Comparison of ENCODE assay signal across 9 cellular contexts in genomic region chr7:148501707-148502139, GRCh38.
DNase-seq lines count a peak whose midpoint lies in the region; ATAC-seq and TF ChIP-seq lines count a peak whose summit lies in the region.
"Had no signal": no experiment of that assay in that cellular context is flagged by ENCODE, and none has a peak within 500 bp of the region (broad histone marks: within the 10 kb centered on the region; RNA-seq: fewer than 3 reads in every experiment).

No MANE protein-coding gene starts in this region.

- POLR2A ChIA-PET in CD8-positive, alpha-beta memory T cell (lab: Charles Lee), result no interaction called here

- H3K4me1 ChIP-seq in RWPE2 (ENCODE audit: insufficient read depth, poor library complexity, severe bottlenecking), result no peaks in the 10 kb centered on the region
- no peaks in the 10 kb centered on the region for H3K4me1 ChIP-seq in CD8-positive, alpha-beta memory T cell (ENCODE audit: insufficient read depth, low read length)

- H3K27ac ChIP-seq in RWPE2 (ENCODE audit: poor library complexity, severe bottlenecking), result no peak overlapping the region
- no peak overlapping the region for H3K27ac ChIP-seq in CD8-positive, alpha-beta memory T cell (ENCODE audit: low read depth, low read length)
- H3K27ac ChIP-seq: BLaER1 treated with 17β-estradiol and CSF1 and Interleukin-3, amounts not matched to agents 10 nM and 100 nM had no signal

- H3K4me3 ChIP-seq in RWPE2 (ENCODE audit: severe bottlenecking), result no peak overlapping the region
- no peak overlapping the region for H3K4me3 ChIP-seq in CD8-positive, alpha-beta memory T cell (ENCODE audit: low read length)
- H3K4me3 ChIP-seq: BLaER1 treated with 17β-estradiol and CSF1 and Interleukin-3, amounts not matched to agents 10 nM and 100 nM had no signal

- TF ChIP-seq CTCF in RWPE2 (IDR thresholded peaks at IDR 0.05; ENCODE audit: poor library complexity, severe bottlenecking), result no peak

- H3K36me3 ChIP-seq in RWPE2 (ENCODE audit: low read depth), result no peaks in the 10 kb centered on the region
- H3K36me3 ChIP-seq in CD8-positive, alpha-beta memory T cell (ENCODE audit: insufficient read depth, low read length), result no peaks in the 10 kb centered on the region
- H3K36me3 ChIP-seq: BLaER1 treated with 17β-estradiol and CSF1 and Interleukin-3, amounts not matched to agents 10 nM and 100 nM had no signal

- no peaks in the 10 kb centered on the region for H3K36me3 Mint-ChIP-seq in activated T-cell treated with anti-CD3 and anti-CD28 coated beads, Interleukin-2, amount 50 U/mL, for 4 hours (ENCODE audit: insufficient read depth)
- no peaks in the 10 kb centered on the region for H3K36me3 Mint-ChIP-seq in activated T-cell treated with anti-CD3 and anti-CD28 coated beads, Interleukin-2, amount 50 U/mL, for 24 hours (ENCODE audit: low read depth)
- peaks cover 0 to 3% (median 0%) of the 10 kb centered on the region in 3 donors for H3K36me3 Mint-ChIP-seq in CD8-positive, alpha-beta memory T cell

- no peak for DNase-seq in activated T-cell treated with anti-CD3 and anti-CD28 coated beads, Interleukin-2, amount 50 U/mL, for 4 hours
- no peak for DNase-seq in activated T-cell treated with anti-CD3 and anti-CD28 coated beads, Interleukin-2, amount 50 U/mL, for 24 hours
- no peak for DNase-seq in RWPE2 (ENCODE audit: low spot score)
- peak; percentile 35 to 50 for DNase-seq in left colon
- no peak for DNase-seq in GM19238 (ENCODE audit: insufficient read length, low spot score)
- DNase-seq in SKM-1 (lab: John Stamatoyannopoulos, UW; ENCODE audit: unreplicated experiment), result no peak
- DNase-seq in CD8-positive, alpha-beta memory T cell, result no peak

- H3K4me1 Mint-ChIP-seq in activated T-cell treated with anti-CD3 and anti-CD28 coated beads, Interleukin-2, amount 50 U/mL, for 4 hours (ENCODE audit: low read depth), result peaks cover 2% of the 10 kb centered on the region
- H3K4me1 Mint-ChIP-seq in activated T-cell treated with anti-CD3 and anti-CD28 coated beads, Interleukin-2, amount 50 U/mL, for 24 hours (ENCODE audit: low read depth), result peaks cover 24% of the 10 kb centered on the region
- H3K4me1 Mint-ChIP-seq in CD8-positive, alpha-beta memory T cell, result peaks cover 0 to 1% (median under 1%) of the 10 kb centered on the region in 3 donors

- intact Hi-C loops in left colon (cut with DNase I, micrococcal nuclease), result loop anchor here in 1 of 2 donors (10.0 kb wide), 1 partner anchor 463 kb away; no protein-coding TSS in a partner anchor

- no peaks in the 10 kb centered on the region for H3K9me3 Mint-ChIP-seq in activated T-cell treated with anti-CD3 and anti-CD28 coated beads, Interleukin-2, amount 50 U/mL, for 4 hours
- no peaks in the 10 kb centered on the region for H3K9me3 Mint-ChIP-seq in activated T-cell treated with anti-CD3 and anti-CD28 coated beads, Interleukin-2, amount 50 U/mL, for 24 hours
- H3K9me3 Mint-ChIP-seq in CD8-positive, alpha-beta memory T cell, result no peaks in the 10 kb centered on the region

- H3K9me3 ChIP-seq in RWPE2 (ENCODE audit: severe bottlenecking), result no peaks in the 10 kb centered on the region
- H3K9me3 ChIP-seq in CD8-positive, alpha-beta memory T cell (ENCODE audit: low read length), result no peaks in the 10 kb centered on the region
- H3K9me3 ChIP-seq: BLaER1 treated with 17β-estradiol and CSF1 and Interleukin-3, amounts not matched to agents 10 nM and 100 nM had no signal

- ATAC-seq in activated T-cell treated with anti-CD3 and anti-CD28 coated beads, Interleukin-2, amount 50 U/mL, for 4 hours, result peak in 1 of 2 donors; percentile 47
- peak; percentile 61 for ATAC-seq in HG02981 (IDR thresholded peaks at IDR 0.05; ENCODE audit: unreplicated experiment)
- peak; percentile 44; the same call in 2 of the 3 replicates for ATAC-seq in RWPE2 (ENCODE audit: low read depth)
- peak; percentile 70 for ATAC-seq in left colon

- peaks cover 14% of the 10 kb centered on the region for H3K27me3 ChIP-seq in RWPE2 (ENCODE audit: insufficient read depth, poor library complexity, severe bottlenecking)
- H3K27me3 ChIP-seq in CD8-positive, alpha-beta memory T cell (ENCODE audit: insufficient read depth, low read length, poor library complexity, severe bottlenecking), result peaks cover 4% of the 10 kb centered on the region
- H3K27me3 ChIP-seq: BLaER1 treated with 17β-estradiol and CSF1 and Interleukin-3, amounts not matched to agents 10 nM and 100 nM had no signal

- no peak overlapping the region for H3K27ac Mint-ChIP-seq in activated T-cell treated with anti-CD3 and anti-CD28 coated beads, Interleukin-2, amount 50 U/mL, for 24 hours
- H3K27ac Mint-ChIP-seq in CD8-positive, alpha-beta memory T cell, result no peak overlapping the region

- H3K27me3 Mint-ChIP-seq in activated T-cell treated with anti-CD3 and anti-CD28 coated beads, Interleukin-2, amount 50 U/mL, for 4 hours (ENCODE audit: low read depth), result peaks cover 15% of the 10 kb centered on the region
- H3K27me3 Mint-ChIP-seq in activated T-cell treated with anti-CD3 and anti-CD28 coated beads, Interleukin-2, amount 50 U/mL, for 24 hours, result peaks cover 21% of the 10 kb centered on the region
- H3K27me3 Mint-ChIP-seq in CD8-positive, alpha-beta memory T cell, result peaks cover 6 to 24% of the 10 kb centered on the region in 2 donors

- CTCF ChIA-PET in CD8-positive, alpha-beta memory T cell (lab: Charles Lee), result interaction anchor here (1.2 kb wide), 1 partner anchor 462 kb away, joined by 3 read pairs; no protein-coding TSS in a partner anchor

- peak overlapping the region; percentile 7 for H3K4me3 Mint-ChIP-seq in activated T-cell treated with anti-CD3 and anti-CD28 coated beads, Interleukin-2, amount 50 U/mL, for 4 hours
- H3K4me3 Mint-ChIP-seq in activated T-cell treated with anti-CD3 and anti-CD28 coated beads, Interleukin-2, amount 50 U/mL, for 24 hours, result no peak overlapping the region
- peak overlapping the region in 1 of 7 donors; percentile 62 for H3K4me3 Mint-ChIP-seq in CD8-positive, alpha-beta memory T cell

Comparison
In these comparisons a context has a peak if more than half of its experiments do, and no peak if none do; other contexts are left out.
1. DNase-seq: peak in left colon (2 of 2); none in activated T-cell treated with anti-CD3 and anti-CD28 coated beads, Interleukin-2, amount 50 U/mL, for 4 hours (single experiment), activated T-cell treated with anti-CD3 and anti-CD28 coated beads, Interleukin-2, amount 50 U/mL, for 24 hours (single experiment), RWPE2 (single experiment), GM19238 (single experiment), SKM-1 (single experiment) and CD8-positive, alpha-beta memory T cell (0 of 5).